8 cellular contexts compared by ENCODE assay signal in the genomic region with DNA sequence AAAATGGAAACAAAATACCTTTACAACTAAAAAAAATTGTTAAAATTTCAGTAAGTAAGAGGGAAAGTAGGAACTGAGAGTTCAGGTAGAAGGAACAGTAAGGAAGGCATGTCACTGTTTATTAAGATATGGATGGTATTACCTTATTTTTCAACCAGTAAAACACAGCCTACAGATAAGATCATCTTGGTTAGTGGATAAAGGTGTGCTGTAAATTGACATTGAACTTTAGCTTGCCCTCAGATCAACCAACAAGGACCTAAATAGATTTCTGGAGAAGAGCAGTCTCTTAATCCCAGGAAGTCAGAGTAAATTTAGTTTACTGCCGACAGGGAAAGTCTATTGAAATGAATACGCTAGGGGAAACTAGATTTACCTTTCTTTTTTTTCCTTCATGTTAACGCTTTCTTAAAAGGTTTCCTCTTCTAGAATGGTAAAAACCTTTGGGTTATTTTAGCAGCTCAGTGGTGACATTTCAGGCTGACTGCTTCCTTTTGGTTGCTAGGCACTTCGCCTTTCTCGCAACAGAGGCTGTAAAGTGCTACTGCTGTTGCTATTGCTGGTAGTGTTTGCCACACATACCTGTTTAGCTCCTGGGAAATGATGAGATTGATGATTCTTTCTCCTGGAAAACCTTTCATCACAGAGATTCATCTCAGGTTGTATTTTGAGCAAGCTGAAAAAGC. TPM values are rescaled to one million over a fixed set of nuclear protein-coding genes. Genes with fewer than 3 reads are reported as not detected.
DNase-seq lines count a peak whose midpoint lies in the region; ATAC-seq and TF ChIP-seq lines count a peak whose summit lies in the region.

No MANE protein-coding gene starts in this region.

- DNase-seq in activated CD8-positive, alpha-beta memory T cell treated with anti-CD3 and anti-CD28 coated beads, Interleukin-2, amount 50 U/mL, for 4 hours: peak; percentile 34
- DNase-seq in activated CD8-positive, alpha-beta memory T cell treated with anti-CD3 and anti-CD28 coated beads, Interleukin-2, amount 50 U/mL, for 48 hours: no peak
- peak; percentile 14 for DNase-seq in effector CD4-positive, alpha-beta T cell
- DNase-seq in UCSD-AML1 (lab: John Stamatoyannopoulos, UW; ENCODE audit: unreplicated experiment) (no peak), PC-3 (no peak), NCI-H345 (lab: John Stamatoyannopoulos, UW) (no peak)

- no peaks in the 10 kb centered on the region for H3F3A ChIP-seq in PC-3 (ENCODE audit: low read length, unreplicated experiment)

- peak overlapping the region; percentile 31 for H3K4me3 Mint-ChIP-seq in stimulated activated memory B cell treated with anti-CD40 and anti-IgM and Interleukin-4, amounts not matched to agents 10 μg/mL and 1 μg/mL and 100 μg/mL, for 72 hours

- no TSS peak for BruUV-seq in PC-3 (replicated peaks; lab: Mats Ljungman, UMichigan)

- no peaks in the 10 kb centered on the region for H3K36me3 ChIP-seq in PC-3 (ENCODE audit: low read depth, low read length)

- no peaks in the 10 kb centered on the region for H3K9me2 ChIP-seq in PC-3 (replicated peaks; ENCODE audit: low read length)

- CTCF ChIA-PET in PC-3 (lab: Charles Lee): no interaction called here

- H3K36me3 Mint-ChIP-seq in stimulated activated memory B cell treated with anti-CD40 and anti-IgM and Interleukin-4, amounts not matched to agents 10 μg/mL and 1 μg/mL and 100 μg/mL, for 72 hours: no peaks in the 10 kb centered on the region

- POLR2A ChIA-PET in PC-3 (lab: Charles Lee; ENCODE audit: unreplicated experiment): interaction anchor here (0.6 kb wide), 2 partner anchors 24 to 48 kb away, joined by 3 read pairs; no protein-coding TSS in a partner anchor

- no peak overlapping the region for H3K27ac ChIP-seq in PC-3 (ENCODE audit: low read length)

- no peak overlapping the region for H3K4me2 ChIP-seq in PC-3 (ENCODE audit: low read length)

- no peaks in the 10 kb centered on the region for H3K27me3 ChIP-seq in PC-3 (ENCODE audit: low read length)

- peak; percentile 70 for ATAC-seq in HG03460 (IDR thresholded peaks at IDR 0.05; ENCODE audit: unreplicated experiment)
- ATAC-seq in stimulated activated memory B cell treated with anti-CD40 and anti-IgM and Interleukin-4, amounts not matched to agents 10 μg/mL and 1 μg/mL and 100 μg/mL, for 72 hours: peak; percentile 81
- no peak for ATAC-seq in PC-3

- intact Hi-C loops in PC-3 (cut with micrococcal nuclease): no loop called here

- no peaks in the 10 kb centered on the region for H4K20me1 ChIP-seq in PC-3 (ENCODE audit: low read length)

- no peaks in the 10 kb centered on the region for H3K9me3 ChIP-seq in PC-3 (ENCODE audit: low read length)

- peak overlapping the region; percentile 60 for H3K27ac Mint-ChIP-seq in stimulated activated memory B cell treated with anti-CD40 and anti-IgM and Interleukin-4, amounts not matched to agents 10 μg/mL and 1 μg/mL and 100 μg/mL, for 72 hours

- no peak for TF ChIP-seq CTCF in PC-3 (conservative IDR thresholded peaks at IDR 0.05; ENCODE audit: low read depth, low read length)

- peaks cover 15% of the 10 kb centered on the region for H3K4me1 ChIP-seq in PC-3 (ENCODE audit: insufficient read depth, low read length)

- no peak overlapping the region for H3K4me3 ChIP-seq in PC-3 (ENCODE audit: low read length)

- no peaks in the 10 kb centered on the region for H3K79me2 ChIP-seq in PC-3 (ENCODE audit: low read length)

- no peaks in the 10 kb centered on the region for H3K9me3 Mint-ChIP-seq in stimulated activated memory B cell treated with anti-CD40 and anti-IgM and Interleukin-4, amounts not matched to agents 10 μg/mL and 1 μg/mL and 100 μg/mL, for 72 hours

- no peak overlapping the region for H2AFZ ChIP-seq in PC-3 (ENCODE audit: low read length)

- no peaks in the 10 kb centered on the region for H3K27me3 Mint-ChIP-seq in stimulated activated memory B cell treated with anti-CD40 and anti-IgM and Interleukin-4, amounts not matched to agents 10 μg/mL and 1 μg/mL and 100 μg/mL, for 72 hours

- peaks cover 27% of the 10 kb centered on the region for H3K4me1 Mint-ChIP-seq in stimulated activated memory B cell treated with anti-CD40 and anti-IgM and Interleukin-4, amounts not matched to agents 10 μg/mL and 1 μg/mL and 100 μg/mL, for 72 hours

- H3K9ac ChIP-seq in PC-3 (ENCODE audit: low read length): no peak overlapping the region

RNA-seq across cellular contexts. Expression of a gene that starts 12.9 kb away (rescaled TPM):
- total RNA-seq in PC-3 (2014; rRNA removed): 5.1 and 7.3 TPM in 2 replicates

RNA-seq across cellular contexts. Expression of a gene that starts 13.2 kb away (rescaled TPM):
- total RNA-seq in PC-3 (2014; rRNA removed): 47.9 and 52.4 TPM in 2 replicates

Comparison
In these comparisons a context has a peak if more than half of its experiments do, and no peak if none do; other contexts are left out.
1. DNase-seq: peak in activated CD8-positive, alpha-beta memory T cell treated with anti-CD3 and anti-CD28 coated beads, Interleukin-2, amount 50 U/mL, for 4 hours (single experiment) and effector CD4-positive, alpha-beta T cell (single experiment); none in activated CD8-positive, alpha-beta memory T cell treated with anti-CD3 and anti-CD28 coated beads, Interleukin-2, amount 50 U/mL, for 48 hours (single experiment), UCSD-AML1 (single experiment), PC-3 (single experiment) and NCI-H345 (single experiment).